ENCODE assay signal across 12 cellular contexts in genomic region chr17:29136998-29137730, GRCh38. TPM values are rescaled to one million over a fixed set of nuclear protein-coding genes. Genes with fewer than 3 reads are reported as not detected.
DNase-seq lines count a peak whose midpoint lies in the region; ATAC-seq and TF ChIP-seq lines count a peak whose summit lies in the region.
"Had no signal": no experiment of that assay in that cellular context is flagged by ENCODE, and none has a peak within 500 bp of the region (broad histone marks: within the 10 kb centered on the region; RNA-seq: fewer than 3 reads in every experiment).

No MANE protein-coding gene starts in this region.

- H3K9me3 ChIP-seq in SK-N-SH: no peaks in the 10 kb centered on the region
- H3K9me3 ChIP-seq: adrenal gland, heart left ventricle, pancreas had no signal

- POLR2A ChIA-PET in SK-N-SH (lab: Yijun Ruan, JAX): interaction anchor here (0.6 kb wide), 1 partner anchor 80 kb away, joined by 3 read pairs; no protein-coding TSS in a partner anchor

- H3K4me3 ChIP-seq in epithelial cell of esophagus (ENCODE audit: low read length): no peak overlapping the region
- no peak overlapping the region for H3K4me3 ChIP-seq in SK-N-SH (ENCODE audit: low read depth in 2 of 2, low read length in 1 of 2)
- H3K4me3 ChIP-seq: adrenal gland, lung, pancreas had no signal

- CTCF ChIA-PET in SK-N-SH (lab: Yijun Ruan, JAX): interaction anchor here (0.9 to 22.3 kb wide), 5 partner anchors 18 to 184 kb away, joined by 3 to 535 read pairs (median 6); no protein-coding TSS in a partner anchor

- H3K27ac Mint-ChIP-seq in T-helper 2 cell treated with Interferon-gamma antibody and Interleukin-4, amounts not matched to agents 5 μg/mL and 100 μg/mL, for 36 hours: peak overlapping the region; percentile 99
- H3K27ac Mint-ChIP-seq in stimulated activated naive B cell treated with anti-CD40 and anti-IgM and Interleukin-4, amounts not matched to agents 10 μg/mL and 1 μg/mL and 100 μg/mL, for 72 hours: peak overlapping the region; percentile 47

- no peak overlapping the region for H3K9ac ChIP-seq in SK-N-SH

- DNase-seq in stimulated activated CD4-positive, alpha-beta T cell treated with anti-CD3 and anti-CD28 coated beads, Interleukin-12 subunit alpha, Interleukin-12 subunit beta, amount 100 ng/mL, for 48 hours (ENCODE audit: low read depth in 2 of 3, low spot score in 1 of 3): peak in 2 of 3 donors; percentile 26 to 39
- DNase-seq in stimulated activated CD4-positive, alpha-beta T cell treated with anti-CD3 and anti-CD28 coated beads, Interleukin-12 subunit alpha, Interleukin-12 subunit beta, amount 100 ng/mL, for 4 hours: no peak
- DNase-seq in T-helper 2 cell treated with Interferon-gamma antibody and Interleukin-4, amounts not matched to agents 5 μg/mL and 100 μg/mL, for 36 hours (ENCODE audit: low spot score): peak; percentile 56
- DNase-seq in epithelial cell of esophagus (ENCODE audit: low read depth): peak; percentile 74
- no peak for DNase-seq in stimulated activated naive B cell treated with anti-CD40 and anti-IgM and Interleukin-4, amounts not matched to agents 10 μg/mL and 1 μg/mL and 100 μg/mL, for 72 hours
- no peak for DNase-seq in SK-N-SH
- DNase-seq: adrenal gland, pancreas had no signal

- no peak for TF ChIP-seq EP300 in SK-N-SH (IDR thresholded peaks at IDR 0.05; ENCODE audit: borderline replicate concordance in 1 of 2, low read depth in 1 of 2, low read length in 1 of 2)

- H3K27ac ChIP-seq in SK-N-SH (ENCODE audit: low read depth in 2 of 2, low read length in 1 of 2): no peak overlapping the region
- H3K27ac ChIP-seq: adrenal gland, pancreas had no signal

- no peak overlapping the region for H3K4me2 ChIP-seq in SK-N-SH

- no peaks in the 10 kb centered on the region for H3K36me3 ChIP-seq in SK-N-SH (replicated peaks in 1 of 2; ENCODE audit: control insufficient read depth in 1 of 2, insufficient read depth in 2 of 2, low read length in 1 of 2)
- H3K36me3 ChIP-seq: adrenal gland, pancreas had no signal

- no peaks in the 10 kb centered on the region for H3K9me3 Mint-ChIP-seq in T-helper 2 cell treated with Interferon-gamma antibody and Interleukin-4, amounts not matched to agents 5 μg/mL and 100 μg/mL, for 36 hours
- no peaks in the 10 kb centered on the region for H3K9me3 Mint-ChIP-seq in stimulated activated naive B cell treated with anti-CD40 and anti-IgM and Interleukin-4, amounts not matched to agents 10 μg/mL and 1 μg/mL and 100 μg/mL, for 72 hours

- ATAC-seq in stimulated activated naive B cell treated with anti-CD40 and anti-IgM and Interleukin-4, amounts not matched to agents 10 μg/mL and 1 μg/mL and 100 μg/mL, for 72 hours (replicated peaks): no peak
- ATAC-seq in GM21576 (IDR thresholded peaks at IDR 0.05; ENCODE audit: unreplicated experiment): no peak
- no peak for ATAC-seq in GM19455 (IDR thresholded peaks at IDR 0.05; ENCODE audit: unreplicated experiment)
- ATAC-seq: heart left ventricle, pancreas had no signal

- no peaks in the 10 kb centered on the region for H3K27me3 Mint-ChIP-seq in T-helper 2 cell treated with Interferon-gamma antibody and Interleukin-4, amounts not matched to agents 5 μg/mL and 100 μg/mL, for 36 hours (ENCODE audit: low read depth)
- H3K27me3 Mint-ChIP-seq in stimulated activated naive B cell treated with anti-CD40 and anti-IgM and Interleukin-4, amounts not matched to agents 10 μg/mL and 1 μg/mL and 100 μg/mL, for 72 hours: no peaks in the 10 kb centered on the region

- peaks cover 6% of the 10 kb centered on the region; the same call in 1 of the 2 replicates for H3K79me2 ChIP-seq in SK-N-SH (ENCODE audit: insufficient read depth)

- peak overlapping the region; percentile 94 for H3K4me3 Mint-ChIP-seq in T-helper 2 cell treated with Interferon-gamma antibody and Interleukin-4, amounts not matched to agents 5 μg/mL and 100 μg/mL, for 36 hours
- H3K4me3 Mint-ChIP-seq in stimulated activated naive B cell treated with anti-CD40 and anti-IgM and Interleukin-4, amounts not matched to agents 10 μg/mL and 1 μg/mL and 100 μg/mL, for 72 hours: no peak overlapping the region

- no peaks in the 10 kb centered on the region for H4K20me1 ChIP-seq in SK-N-SH (ENCODE audit: insufficient read depth)

- no peak for TF ChIP-seq CTCF in epithelial cell of esophagus (IDR thresholded peaks at IDR 0.05; ENCODE audit: insufficient read depth, low read depth, low read length, missing control alignments)
- no peak for TF ChIP-seq CTCF in SK-N-SH (IDR thresholded peaks at IDR 0.05)

- no peaks in the 10 kb centered on the region for H3K27me3 ChIP-seq in SK-N-SH (ENCODE audit: insufficient read depth)
- H3K27me3 ChIP-seq: adrenal gland, heart left ventricle, pancreas had no signal

- no peaks in the 10 kb centered on the region for H3K9me2 ChIP-seq in SK-N-SH

- H3K4me1 ChIP-seq in SK-N-SH (ENCODE audit: control insufficient read depth in 1 of 2, insufficient read depth in 2 of 2, low read depth in 1 of 2, low read length in 1 of 2): peaks cover 38 to 51% of the 10 kb centered on the region in 2 experiments

- peaks cover 25% of the 10 kb centered on the region for H3K36me3 Mint-ChIP-seq in T-helper 2 cell treated with Interferon-gamma antibody and Interleukin-4, amounts not matched to agents 5 μg/mL and 100 μg/mL, for 36 hours (ENCODE audit: low read depth)
- peaks cover 0 to 14% of the 10 kb centered on the region in 2 donors for H3K36me3 Mint-ChIP-seq in stimulated activated naive B cell treated with anti-CD40 and anti-IgM and Interleukin-4, amounts not matched to agents 10 μg/mL and 1 μg/mL and 100 μg/mL, for 72 hours

- H2AFZ ChIP-seq in SK-N-SH (ENCODE audit: low read depth): no peak overlapping the region

- WGBS in SK-N-SH (ENCODE audit: low lambda C conversion rate): 66% methylated on average over 8 of the region's 8 CpGs

- H3K4me1 Mint-ChIP-seq in T-helper 2 cell treated with Interferon-gamma antibody and Interleukin-4, amounts not matched to agents 5 μg/mL and 100 μg/mL, for 36 hours (ENCODE audit: low read depth): peaks cover 51% of the 10 kb centered on the region
- H3K4me1 Mint-ChIP-seq in stimulated activated naive B cell treated with anti-CD40 and anti-IgM and Interleukin-4, amounts not matched to agents 10 μg/mL and 1 μg/mL and 100 μg/mL, for 72 hours: peaks cover 52 to 76% of the 10 kb centered on the region in 2 donors

- no peak for TF ChIP-seq RAD21 in SK-N-SH (IDR thresholded peaks at IDR 0.05; ENCODE audit: low read length)

- peaks cover 7% of the 10 kb centered on the region for H3F3A ChIP-seq in SK-N-SH (replicated peaks; ENCODE audit: insufficient read depth)

TF ChIP-seq in SK-N-SH, 30 proteins besides CTCF, POLR2A, EP300 and RAD21 (continues in another document):
- TF ChIP-seq FOXJ3 (CRISPR knock-in tag; IDR thresholded peaks at IDR 0.05) (no peak), SIN3A (IDR thresholded peaks at IDR 0.05; ENCODE audit: borderline replicate concordance, low read depth, low read length) (no peak), EZH2phosphoT487 (IDR thresholded peaks at IDR 0.05; ENCODE audit: borderline replicate concordance, low read depth) (no peak), MEF2A (IDR thresholded peaks at IDR 0.05; ENCODE audit: borderline replicate concordance, low read depth) (no peak), GABPA (IDR thresholded peaks at IDR 0.05; ENCODE audit: low read depth) (no peak), TCF12 (IDR thresholded peaks at IDR 0.05) (no peak), PBX3 (IDR thresholded peaks at IDR 0.05) (no peak), JUND (IDR thresholded peaks at IDR 0.05) (no peak), REST (IDR thresholded peaks at IDR 0.05; ENCODE audit: low read depth, low read length) (no peak), TEAD4 (IDR thresholded peaks at IDR 0.05; ENCODE audit: borderline replicate concordance, insufficient read depth) (no peak)

RNA-seq across cellular contexts. Expression of gene MYO18A, which starts 43.0 kb away (rescaled TPM):
- 6.0 and 6.6 TPM in 2 replicates for polyA plus RNA-seq in SK-N-SH (2012; rRNA removed)
- polyA plus RNA-seq in SK-N-SH (2012; cell fraction: cytosol; rRNA removed): 5.2 and 5.3 TPM in 2 replicates
- 31.2 and 36.7 TPM in 2 replicates for polyA plus RNA-seq in SK-N-SH (2012; cell fraction: nucleus; rRNA removed)

Comparison
In these comparisons a context has a peak if more than half of its experiments do, and no peak if none do; other contexts are left out.
1. DNase-seq: peak in stimulated activated CD4-positive, alpha-beta T cell treated with anti-CD3 and anti-CD28 coated beads, Interleukin-12 subunit alpha, Interleukin-12 subunit beta, amount 100 ng/mL, for 48 hours (2 of 3), T-helper 2 cell treated with Interferon-gamma antibody and Interleukin-4, amounts not matched to agents 5 μg/mL and 100 μg/mL, for 36 hours (single experiment) and epithelial cell of esophagus (single experiment); none in stimulated activated CD4-positive, alpha-beta T cell treated with anti-CD3 and anti-CD28 coated beads, Interleukin-12 subunit alpha, Interleukin-12 subunit beta, amount 100 ng/mL, for 4 hours (single experiment), stimulated activated naive B cell treated with anti-CD40 and anti-IgM and Interleukin-4, amounts not matched to agents 10 μg/mL and 1 μg/mL and 100 μg/mL, for 72 hours (single experiment) and SK-N-SH (single experiment).